1 cellular context compared by ENCODE assay signal in the genomic region with DNA sequence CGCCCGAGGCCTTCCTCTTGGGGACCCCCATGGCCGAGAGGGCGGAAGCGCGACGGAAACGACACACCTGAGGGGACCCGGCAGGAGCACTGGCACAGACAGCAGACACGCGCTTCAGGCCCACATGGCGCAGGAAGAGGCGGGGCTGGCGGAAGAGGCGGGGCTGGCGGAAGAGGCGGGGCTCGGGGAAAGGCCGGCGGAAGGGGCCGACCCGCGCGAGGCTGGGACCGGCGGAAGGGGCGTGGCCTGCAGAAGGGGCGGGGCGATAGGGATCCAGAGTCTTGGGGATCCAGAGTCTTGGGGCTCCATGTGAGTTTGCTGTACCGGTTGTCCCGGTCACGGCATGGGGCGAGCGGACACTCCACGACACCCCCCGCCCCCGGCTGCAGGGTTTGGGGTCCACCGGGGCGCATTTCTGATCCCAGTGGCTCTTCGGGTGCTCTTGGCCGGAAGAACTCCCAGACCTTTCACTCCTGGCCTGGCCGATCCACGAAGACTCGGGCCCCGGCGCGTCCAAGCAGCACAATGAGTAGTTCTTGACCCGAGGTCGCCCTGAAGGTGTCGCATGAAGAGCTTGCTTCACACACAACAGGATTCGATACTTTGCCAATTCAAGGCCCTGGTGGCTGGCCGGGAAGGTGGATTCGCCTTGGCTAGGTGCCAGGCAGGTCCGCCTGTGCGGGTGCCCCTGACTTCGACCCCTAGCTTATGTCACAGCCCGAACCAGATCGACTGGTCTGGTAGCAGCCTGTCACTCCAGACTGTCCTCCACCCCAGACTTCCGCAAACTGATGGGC.
TF ChIP-seq lines count a peak whose summit lies in the region.

Gene URB1, minus strand, starts transcription at position 133 of the 797 bp plus-strand sequence. Its CDS starts 102 bp downstream, at position 31.

TF ChIP-seq in K562, 482 proteins besides CTCF, POLR2A, EP300 and RAD21 (continued from another document and continues in another):
- TF ChIP-seq RBFOX2 (IDR thresholded peaks at IDR 0.05; ENCODE audit: low read depth, low read length) (peak; percentile 96), LCOR (CRISPR knock-in tag; IDR thresholded peaks at IDR 0.05) (0 out of 2 replicates have a peak, but pooled peaks have one; percentile 68), HMBOX1 (IDR thresholded peaks at IDR 0.05) (no peak), MIER1 (IDR thresholded peaks at IDR 0.05; ENCODE audit: low read depth) (no peak), IRF2 (CRISPR knock-in tag; IDR thresholded peaks at IDR 0.05) (no peak), ZZZ3 (IDR thresholded peaks at IDR 0.05) (peak; percentile 68; the same call in 1 of the 2 replicates), NONO (IDR thresholded peaks at IDR 0.05; ENCODE audit: low read depth in 2 of 2, low read length in 1 of 2) (no peak), ZNF785 (CRISPR knock-in tag; IDR thresholded peaks at IDR 0.05) (no peak), GATAD2A (IDR thresholded peaks at IDR 0.05) (no peak), ZNF507 (tag; conservative IDR thresholded peaks at IDR 0.05) (no peak), SNIP1 (IDR thresholded peaks at IDR 0.05; ENCODE audit: low read depth) (no peak), ZNF655 (CRISPR knock-in tag; IDR thresholded peaks at IDR 0.05) (no peak), ILF3 (IDR thresholded peaks at IDR 0.05; ENCODE audit: borderline replicate concordance) (no peak), PTRF (tag; IDR thresholded peaks at IDR 0.05) (no peak), POLR2AphosphoS2 (IDR thresholded peaks at IDR 0.05; ENCODE audit: low read length) (peak; percentile 77; the same call in 1 of the 2 replicates), SMARCB1 (IDR thresholded peaks at IDR 0.05; ENCODE audit: insufficient read length, low read depth) (no peak), ZNF140 (CRISPR knock-in tag; IDR thresholded peaks at IDR 0.05) (no peak), ZBTB2 (IDR thresholded peaks at IDR 0.05) (peak; percentile 74; the same call in 1 of the 2 replicates), KLF13 (tag; IDR thresholded peaks at IDR 0.05; ENCODE audit: borderline replicate concordance, low read depth) (peak; percentile 68; the same call in 1 of the 2 replicates), ZSCAN32 (CRISPR knock-in tag; IDR thresholded peaks at IDR 0.05) (no peak), TCFL5 (CRISPR knock-in tag; conservative IDR thresholded peaks at IDR 0.05) (no peak), ATF3 (IDR thresholded peaks at IDR 0.05) (no peak), ATF3 (CRISPR knock-in tag; conservative IDR thresholded peaks at IDR 0.05) (peak; percentile 75; the same call in 1 of the 2 replicates), ZNF277 (CRISPR knock-in tag; IDR thresholded peaks at IDR 0.05; ENCODE audit: borderline replicate concordance) (no peak), XRCC5 (IDR thresholded peaks at IDR 0.05; ENCODE audit: low read depth, low read length) (peak; percentile 36; the same call in 1 of the 2 replicates), MECOM (CRISPR knock-in tag; IDR thresholded peaks at IDR 0.05) (no peak), FOXM1 (IDR thresholded peaks at IDR 0.05; ENCODE audit: low read depth) (no peak), FOXM1 (CRISPR knock-in tag; IDR thresholded peaks at IDR 0.05; ENCODE audit: low read depth) (no peak), FOXJ2 (tag; IDR thresholded peaks at IDR 0.05) (peak; percentile 63; the same call in 1 of the 2 replicates), ETV1 (tag; conservative IDR thresholded peaks at IDR 0.05; ENCODE audit: low read depth) (peak; percentile 65), NR2C1 (IDR thresholded peaks at IDR 0.05) (peak; percentile 80), NR2C1 (tag; IDR thresholded peaks at IDR 0.05) (peak; percentile 85; the same call in 1 of the 2 replicates), THRAP3 (IDR thresholded peaks at IDR 0.05; ENCODE audit: borderline replicate concordance) (no peak), HIVEP1 (CRISPR knock-in tag; IDR thresholded peaks at IDR 0.05) (no peak), FOXA1 (IDR thresholded peaks at IDR 0.05; ENCODE audit: borderline replicate concordance) (no peak), STAT5B (CRISPR knock-in tag; IDR thresholded peaks at IDR 0.05) (no peak), ZNF347 (CRISPR knock-in tag; IDR thresholded peaks at IDR 0.05; ENCODE audit: low read depth) (no peak), SMAD3 (CRISPR knock-in tag; conservative IDR thresholded peaks at IDR 0.05) (no peak), CREB1 (IDR thresholded peaks at IDR 0.05) (peak; percentile 31; the same call in 1 of the 2 replicates), CREB1 (CRISPR knock-in tag; IDR thresholded peaks at IDR 0.05) (no peak; the same call in 1 of the 2 replicates), ZNF274 (IDR thresholded peaks at IDR 0.05; ENCODE audit: borderline replicate concordance, low read depth, low read length) (no peak), CC2D1A (IDR thresholded peaks at IDR 0.05) (0 out of 2 replicates have a peak, but pooled peaks have one; percentile 38), NFE2L1 (tag; IDR thresholded peaks at IDR 0.05; ENCODE audit: borderline replicate concordance, low read depth) (no peak), EHMT2 (IDR thresholded peaks at IDR 0.05) (peak; percentile 65; the same call in 1 of the 2 replicates), ZNF212 (CRISPR knock-in tag; IDR thresholded peaks at IDR 0.05) (no peak), ZNF79 (CRISPR knock-in tag; IDR thresholded peaks at IDR 0.05; ENCODE audit: low read depth) (no peak), COPS2 (conservative IDR thresholded peaks at IDR 0.05) (no peak)
- TF ChIP-seq, protein P1, sequence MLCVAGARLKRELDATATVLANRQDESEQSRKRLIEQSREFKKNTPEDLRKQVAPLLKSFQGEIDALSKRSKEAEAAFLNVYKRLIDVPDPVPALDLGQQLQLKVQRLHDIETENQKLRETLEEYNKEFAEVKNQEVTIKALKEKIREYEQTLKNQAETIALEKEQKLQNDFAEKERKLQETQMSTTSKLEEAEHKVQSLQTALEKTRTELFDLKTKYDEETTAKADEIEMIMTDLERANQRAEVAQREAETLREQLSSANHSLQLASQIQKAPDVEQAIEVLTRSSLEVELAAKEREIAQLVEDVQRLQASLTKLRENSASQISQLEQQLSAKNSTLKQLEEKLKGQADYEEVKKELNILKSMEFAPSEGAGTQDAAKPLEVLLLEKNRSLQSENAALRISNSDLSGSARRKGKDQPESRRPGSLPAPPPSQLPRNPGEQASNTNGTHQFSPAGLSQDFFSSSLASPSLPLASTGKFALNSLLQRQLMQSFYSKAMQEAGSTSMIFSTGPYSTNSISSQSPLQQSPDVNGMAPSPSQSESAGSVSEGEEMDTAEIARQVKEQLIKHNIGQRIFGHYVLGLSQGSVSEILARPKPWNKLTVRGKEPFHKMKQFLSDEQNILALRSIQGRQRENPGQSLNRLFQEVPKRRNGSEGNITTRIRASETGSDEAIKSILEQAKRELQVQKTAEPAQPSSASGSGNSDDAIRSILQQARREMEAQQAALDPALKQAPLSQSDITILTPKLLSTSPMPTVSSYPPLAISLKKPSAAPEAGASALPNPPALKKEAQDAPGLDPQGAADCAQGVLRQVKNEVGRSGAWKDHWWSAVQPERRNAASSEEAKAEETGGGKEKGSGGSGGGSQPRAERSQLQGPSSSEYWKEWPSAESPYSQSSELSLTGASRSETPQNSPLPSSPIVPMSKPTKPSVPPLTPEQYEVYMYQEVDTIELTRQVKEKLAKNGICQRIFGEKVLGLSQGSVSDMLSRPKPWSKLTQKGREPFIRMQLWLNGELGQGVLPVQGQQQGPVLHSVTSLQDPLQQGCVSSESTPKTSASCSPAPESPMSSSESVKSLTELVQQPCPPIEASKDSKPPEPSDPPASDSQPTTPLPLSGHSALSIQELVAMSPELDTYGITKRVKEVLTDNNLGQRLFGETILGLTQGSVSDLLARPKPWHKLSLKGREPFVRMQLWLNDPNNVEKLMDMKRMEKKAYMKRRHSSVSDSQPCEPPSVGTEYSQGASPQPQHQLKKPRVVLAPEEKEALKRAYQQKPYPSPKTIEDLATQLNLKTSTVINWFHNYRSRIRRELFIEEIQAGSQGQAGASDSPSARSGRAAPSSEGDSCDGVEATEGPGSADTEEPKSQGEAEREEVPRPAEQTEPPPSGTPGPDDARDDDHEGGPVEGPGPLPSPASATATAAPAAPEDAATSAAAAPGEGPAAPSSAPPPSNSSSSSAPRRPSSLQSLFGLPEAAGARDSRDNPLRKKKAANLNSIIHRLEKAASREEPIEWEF (CRISPR knock-in tag; IDR thresholded peaks at IDR 0.05): no peak
- TF ChIP-seq, protein P2, sequence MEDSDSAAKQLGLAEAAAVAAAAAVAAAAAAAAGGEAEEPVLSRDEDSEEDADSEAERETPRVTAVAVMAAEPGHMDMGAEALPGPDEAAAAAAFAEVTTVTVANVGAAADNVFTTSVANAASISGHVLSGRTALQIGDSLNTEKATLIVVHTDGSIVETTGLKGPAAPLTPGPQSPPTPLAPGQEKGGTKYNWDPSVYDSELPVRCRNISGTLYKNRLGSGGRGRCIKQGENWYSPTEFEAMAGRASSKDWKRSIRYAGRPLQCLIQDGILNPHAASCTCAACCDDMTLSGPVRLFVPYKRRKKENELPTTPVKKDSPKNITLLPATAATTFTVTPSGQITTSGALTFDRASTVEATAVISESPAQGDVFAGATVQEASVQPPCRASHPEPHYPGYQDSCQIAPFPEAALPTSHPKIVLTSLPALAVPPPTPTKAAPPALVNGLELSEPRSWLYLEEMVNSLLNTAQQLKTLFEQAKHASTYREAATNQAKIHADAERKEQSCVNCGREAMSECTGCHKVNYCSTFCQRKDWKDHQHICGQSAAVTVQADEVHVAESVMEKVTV (CRISPR knock-in tag; IDR thresholded peaks at IDR 0.05): peak; percentile 11; the same call in 1 of the 2 replicates
- TF ChIP-seq, protein P3, sequence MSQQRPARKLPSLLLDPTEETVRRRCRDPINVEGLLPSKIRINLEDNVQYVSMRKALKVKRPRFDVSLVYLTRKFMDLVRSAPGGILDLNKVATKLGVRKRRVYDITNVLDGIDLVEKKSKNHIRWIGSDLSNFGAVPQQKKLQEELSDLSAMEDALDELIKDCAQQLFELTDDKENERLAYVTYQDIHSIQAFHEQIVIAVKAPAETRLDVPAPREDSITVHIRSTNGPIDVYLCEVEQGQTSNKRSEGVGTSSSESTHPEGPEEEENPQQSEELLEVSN (IDR thresholded peaks at IDR 0.05; ENCODE audit: borderline replicate concordance in 1 of 2, extremely low read depth in 1 of 2, insufficient read depth in 1 of 2, insufficient read length in 1 of 2, low read depth in 1 of 2, low read length in 1 of 2, poor library complexity in 1 of 2, severe bottlenecking in 1 of 2): peak; percentile 62 to 67
